ENCODE assay signal across 8 cellular contexts in the genomic region with DNA sequence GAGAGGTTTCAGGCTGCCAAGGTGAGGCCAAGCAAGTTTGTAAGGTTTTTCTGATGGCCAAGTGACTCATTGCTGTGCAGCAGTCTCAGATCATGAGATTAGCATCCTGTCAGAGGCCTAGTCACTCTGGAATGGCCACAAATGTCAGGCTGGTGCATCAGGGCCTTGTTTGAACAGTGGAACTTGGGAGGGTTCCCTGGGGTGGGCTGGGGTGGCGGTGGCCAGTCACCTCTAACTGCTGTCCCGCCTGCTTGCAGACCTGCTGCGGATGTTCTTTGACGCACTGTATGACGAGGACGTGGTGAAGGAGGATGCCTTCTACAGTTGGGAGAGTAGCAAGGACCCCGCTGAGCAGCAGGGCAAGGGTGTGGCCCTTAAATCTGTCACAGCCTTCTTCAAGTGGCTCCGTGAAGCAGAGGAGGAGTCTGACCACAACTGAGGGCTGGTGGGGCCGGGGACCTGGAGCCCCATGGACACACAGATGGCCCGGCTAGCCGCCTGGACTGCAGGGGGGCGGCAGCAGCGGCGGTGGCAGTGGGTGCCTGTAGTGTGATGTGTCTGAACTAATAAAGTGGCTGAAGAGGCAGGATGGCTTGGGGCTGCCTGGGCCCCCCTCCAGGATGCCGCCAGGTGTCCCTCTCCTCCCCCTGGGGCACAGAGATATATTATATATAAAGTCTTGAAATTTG. TPM values are rescaled to one million over a fixed set of nuclear protein-coding genes. Genes with fewer than 3 reads are reported as not detected.
DNase-seq lines count a peak whose midpoint lies in the region; ATAC-seq, FAIRE-seq and TF ChIP-seq lines count a peak whose summit lies in the region.

No MANE protein-coding gene starts in this region.

- H3K4me1 Mint-ChIP-seq in activated naive CD4-positive, alpha-beta T cell treated with anti-CD3 and anti-CD28 coated beads for 36 hours (ENCODE audit: low read depth) = peaks cover 59% of the 10 kb centered on the region
- H3K4me1 Mint-ChIP-seq in stimulated activated memory B cell treated with anti-CD40 and anti-IgM and Interleukin-4, amounts not matched to agents 10 μg/mL and 1 μg/mL and 100 μg/mL, for 72 hours = peaks cover 54% of the 10 kb centered on the region

- peak overlapping the region; percentile 81 for H3K27ac Mint-ChIP-seq in activated naive CD4-positive, alpha-beta T cell treated with anti-CD3 and anti-CD28 coated beads for 36 hours
- peak overlapping the region; percentile 36 for H3K27ac Mint-ChIP-seq in stimulated activated memory B cell treated with anti-CD40 and anti-IgM and Interleukin-4, amounts not matched to agents 10 μg/mL and 1 μg/mL and 100 μg/mL, for 72 hours

- H3K9me3 Mint-ChIP-seq in activated naive CD4-positive, alpha-beta T cell treated with anti-CD3 and anti-CD28 coated beads for 36 hours = no peaks in the 10 kb centered on the region
- H3K9me3 Mint-ChIP-seq in stimulated activated memory B cell treated with anti-CD40 and anti-IgM and Interleukin-4, amounts not matched to agents 10 μg/mL and 1 μg/mL and 100 μg/mL, for 72 hours = no peaks in the 10 kb centered on the region

- no peak overlapping the region for H3K4me2 ChIP-seq in MM.1S (ENCODE audit: low read depth, low read length)

- H3K27ac ChIP-seq in A673 (ENCODE audit: low read depth, low read length, poor library complexity, severe bottlenecking) (peak overlapping the region; percentile 95), MM.1S (ENCODE audit: low read length) (peak overlapping the region; percentile 57; the same call in 1 of the 2 replicates)

- no peak for DNase-seq in A673 (ENCODE audit: low spot score)
- no peak for DNase-seq in MM.1S
- DNase-seq in activated naive CD4-positive, alpha-beta T cell treated with anti-CD3 and anti-CD28 coated beads for 36 hours = peak; percentile 59
- peak; percentile 74 for DNase-seq in hepatic stellate cell (ENCODE audit: low spot score)
- DNase-seq in AG20443 (ENCODE audit: low spot score) = no peak
- no peak for DNase-seq in HTR-8/SVneo (ENCODE audit: insufficient read length, low spot score)
- DNase-seq in NCI-H774 (lab: John Stamatoyannopoulos, UW) = no peak

- ATAC-seq in stimulated activated memory B cell treated with anti-CD40 and anti-IgM and Interleukin-4, amounts not matched to agents 10 μg/mL and 1 μg/mL and 100 μg/mL, for 72 hours = no peak

- H3K9me3 ChIP-seq in A673 (ENCODE audit: low read depth, low read length, poor library complexity, severe bottlenecking) (no peaks in the 10 kb centered on the region), MM.1S (replicated peaks; ENCODE audit: insufficient read depth, low read length) (no peaks in the 10 kb centered on the region)

- FAIRE-seq in HTR-8/SVneo (lab: Jason Lieb, UNC) = no peak

- H3K79me2 ChIP-seq in MM.1S (ENCODE audit: low read length) = peaks cover 31% of the 10 kb centered on the region

- H3K36me3 ChIP-seq in A673 (ENCODE audit: insufficient read depth, low read length, poor library complexity, severe bottlenecking) (peaks cover 56% of the 10 kb centered on the region), MM.1S (replicated peaks; ENCODE audit: insufficient read depth, low read length) (peaks cover 19% of the 10 kb centered on the region)

- H3K27me3 ChIP-seq in A673 (replicated peaks; ENCODE audit: insufficient read depth, low read depth, low read length, poor library complexity) (no peaks in the 10 kb centered on the region), MM.1S (replicated peaks; ENCODE audit: insufficient read depth, low read length) (no peaks in the 10 kb centered on the region)

- peaks cover 47% of the 10 kb centered on the region for H3F3A ChIP-seq in MM.1S (ENCODE audit: insufficient read depth, low read length)

- peaks cover 34% of the 10 kb centered on the region for H3K36me3 Mint-ChIP-seq in activated naive CD4-positive, alpha-beta T cell treated with anti-CD3 and anti-CD28 coated beads for 36 hours (ENCODE audit: low read depth)
- peaks cover 43% of the 10 kb centered on the region for H3K36me3 Mint-ChIP-seq in stimulated activated memory B cell treated with anti-CD40 and anti-IgM and Interleukin-4, amounts not matched to agents 10 μg/mL and 1 μg/mL and 100 μg/mL, for 72 hours

- H3K4me1 ChIP-seq in A673 (ENCODE audit: insufficient read depth, low read length, poor library complexity, severe bottlenecking) (peaks cover 30% of the 10 kb centered on the region), MM.1S (ENCODE audit: low read length) (0 out of 2 replicates have a peak, but pooled peaks cover 4% of the 10 kb centered on the region)

- H3K9ac ChIP-seq in MM.1S (ENCODE audit: low read length) = no peak overlapping the region

- H3K9me2 ChIP-seq in MM.1S (replicated peaks; ENCODE audit: insufficient read depth, low read length) = no peaks in the 10 kb centered on the region

- no peaks in the 10 kb centered on the region for H3K27me3 Mint-ChIP-seq in activated naive CD4-positive, alpha-beta T cell treated with anti-CD3 and anti-CD28 coated beads for 36 hours (ENCODE audit: low read depth)
- peaks cover 14% of the 10 kb centered on the region for H3K27me3 Mint-ChIP-seq in stimulated activated memory B cell treated with anti-CD40 and anti-IgM and Interleukin-4, amounts not matched to agents 10 μg/mL and 1 μg/mL and 100 μg/mL, for 72 hours

- POLR2A ChIA-PET in A673 (lab: Charles Lee; ENCODE audit: low non-redundant PET) = no interaction called here

- no peak overlapping the region for H2AFZ ChIP-seq in MM.1S (ENCODE audit: low read length)

- no peak overlapping the region for H3K4me3 ChIP-seq in A673 (ENCODE audit: low read depth, low read length, poor library complexity, severe bottlenecking)
- H3K4me3 ChIP-seq in MM.1S (ENCODE audit: low read length) = no peak overlapping the region

- no TSS peak for BruUV-seq in A673 (replicated peaks; lab: Mats Ljungman, UMichigan)

- peaks cover 35% of the 10 kb centered on the region for H4K20me1 ChIP-seq in MM.1S (ENCODE audit: insufficient read depth, low read length)

- CTCF ChIA-PET in A673 (lab: Charles Lee) = no interaction called here
- CTCF ChIA-PET in activated naive CD4-positive, alpha-beta T cell treated with anti-CD3 and anti-CD28 coated beads for 36 hours (lab: Charles Lee) = no interaction called here

- intact Hi-C loops in A673 (cut with micrococcal nuclease; ENCODE audit: unreplicated experiment) = no loop called here
- intact Hi-C loops in activated naive CD4-positive, alpha-beta T cell treated with anti-CD3 and anti-CD28 coated beads for 36 hours (cut with micrococcal nuclease) = loop anchor here (1.0 to 2.0 kb wide), 3 partner anchors 20 to 36 kb away; a partner anchor contains a TSS

- no peak overlapping the region for H3K4me3 Mint-ChIP-seq in activated naive CD4-positive, alpha-beta T cell treated with anti-CD3 and anti-CD28 coated beads for 36 hours
- no peak overlapping the region for H3K4me3 Mint-ChIP-seq in stimulated activated memory B cell treated with anti-CD40 and anti-IgM and Interleukin-4, amounts not matched to agents 10 μg/mL and 1 μg/mL and 100 μg/mL, for 72 hours

- TF ChIP-seq CTCF in A673 (conservative IDR thresholded peaks at IDR 0.05; ENCODE audit: low read depth, low read length) (no peak), MM.1S (IDR thresholded peaks at IDR 0.05; ENCODE audit: low read length) (no peak)

RNA-seq across cellular contexts. Expression of a gene that starts 2.8 kb away (rescaled TPM):
- 15.1 and 23.2 TPM in 2 replicates for total RNA-seq in A673 (2021)
- 1 to 10 TPM; 3.8 to 5.0 TPM for total RNA-seq in activated naive CD4-positive, alpha-beta T cell treated with anti-CD3 and anti-CD28 coated beads for 36 hours

RNA-seq across cellular contexts. Expression of a gene that starts 20.2 kb away (rescaled TPM):
- 475 and 559 TPM in 2 replicates for total RNA-seq in A673 (2021)
- 100 to 1,000 TPM; 345 to 375 TPM for total RNA-seq in activated naive CD4-positive, alpha-beta T cell treated with anti-CD3 and anti-CD28 coated beads for 36 hours

RNA-seq across cellular contexts. Expression of a gene that starts 26.8 kb away (rescaled TPM):
- 11.2 and 14.8 TPM in 2 replicates for total RNA-seq in A673 (2021)
- total RNA-seq in activated naive CD4-positive, alpha-beta T cell treated with anti-CD3 and anti-CD28 coated beads for 36 hours = 1 to 10 TPM; 2.9 TPM

RNA-seq across cellular contexts. Expression of a gene that starts 26.9 kb away (rescaled TPM):
- total RNA-seq in A673 (2021) = 92.1 and 92.6 TPM in 2 replicates
- 10 to 100 TPM; 76.5 to 89.9 TPM for total RNA-seq in activated naive CD4-positive, alpha-beta T cell treated with anti-CD3 and anti-CD28 coated beads for 36 hours

RNA-seq across cellular contexts. Expression of a gene that starts 35.6 kb away (rescaled TPM):
- total RNA-seq in A673 (2021) = 622 and 645 TPM in 2 replicates
- 100 to 1,000 TPM; 244 to 257 TPM for total RNA-seq in activated naive CD4-positive, alpha-beta T cell treated with anti-CD3 and anti-CD28 coated beads for 36 hours

Comparison
In these comparisons a context has a peak if more than half of its experiments do, and no peak if none do; other contexts are left out.
1. DNase-seq: peak in activated naive CD4-positive, alpha-beta T cell treated with anti-CD3 and anti-CD28 coated beads for 36 hours (single experiment) and hepatic stellate cell (single experiment); none in A673 (single experiment), MM.1S (single experiment), AG20443 (single experiment), HTR-8/SVneo (single experiment) and NCI-H774 (single experiment).